1 cellular context compared by ENCODE assay signal in the genomic region with DNA sequence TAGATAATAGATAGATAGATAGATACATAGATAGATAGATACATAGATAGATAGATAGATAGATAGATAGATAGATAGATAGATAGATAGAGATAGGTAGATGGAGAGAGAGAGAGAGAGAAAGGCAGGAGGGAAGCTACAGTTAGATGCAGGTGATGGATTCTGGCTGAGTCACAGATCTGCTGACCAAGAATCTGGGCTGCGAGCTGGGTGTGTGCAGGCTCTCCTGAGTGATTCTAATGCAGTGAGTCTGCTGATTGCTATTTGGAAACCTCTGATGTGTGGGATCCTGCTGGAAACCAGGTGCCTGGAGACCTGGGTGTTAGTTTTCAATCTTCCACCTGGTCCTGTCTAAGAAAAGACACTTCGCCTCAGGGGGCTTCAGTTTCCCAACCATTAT.
TF ChIP-seq lines count a peak whose summit lies in the region.

No MANE protein-coding gene starts in this region.

TF ChIP-seq in A549, 52 proteins besides CTCF, POLR2A, EP300 and RAD21 (continued from another document):
- TF ChIP-seq BCL3 (IDR thresholded peaks at IDR 0.05) (no peak), RNF2 (IDR thresholded peaks at IDR 0.05; ENCODE audit: borderline replicate concordance, low read depth) (no peak), FOSB (CRISPR knock-in tag; IDR thresholded peaks at IDR 0.05) (no peak), FOSL2 (IDR thresholded peaks at IDR 0.05) (no peak), FOSL2 (CRISPR knock-in tag; IDR thresholded peaks at IDR 0.05) (no peak), HOXA7 (CRISPR knock-in tag; IDR thresholded peaks at IDR 0.05) (no peak), JUN (IDR thresholded peaks at IDR 0.05) (no peak), NR3C1 (IDR thresholded peaks at IDR 0.05) (no peak), SREBF2 (IDR thresholded peaks at IDR 0.05) (no peak), KDM1A (IDR thresholded peaks at IDR 0.05; ENCODE audit: low read depth) (no peak), HOXB13 (CRISPR knock-in tag; IDR thresholded peaks at IDR 0.05; ENCODE audit: low read depth) (no peak), CBX8 (IDR thresholded peaks at IDR 0.05) (no peak), NPAS2 (CRISPR knock-in tag; IDR thresholded peaks at IDR 0.05; ENCODE audit: borderline replicate concordance) (no peak), POLR2AphosphoS2 (conservative IDR thresholded peaks at IDR 0.05; ENCODE audit: low read length) (no peak), KDM5A (IDR thresholded peaks at IDR 0.05) (no peak), E2F6 (IDR thresholded peaks at IDR 0.05; ENCODE audit: borderline replicate concordance, low read depth) (no peak)
- TF ChIP-seq, protein P1, sequence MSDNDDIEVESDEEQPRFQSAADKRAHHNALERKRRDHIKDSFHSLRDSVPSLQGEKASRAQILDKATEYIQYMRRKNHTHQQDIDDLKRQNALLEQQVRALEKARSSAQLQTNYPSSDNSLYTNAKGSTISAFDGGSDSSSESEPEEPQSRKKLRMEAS (IDR thresholded peaks at IDR 0.05) = no peak
- TF ChIP-seq, protein P2, sequence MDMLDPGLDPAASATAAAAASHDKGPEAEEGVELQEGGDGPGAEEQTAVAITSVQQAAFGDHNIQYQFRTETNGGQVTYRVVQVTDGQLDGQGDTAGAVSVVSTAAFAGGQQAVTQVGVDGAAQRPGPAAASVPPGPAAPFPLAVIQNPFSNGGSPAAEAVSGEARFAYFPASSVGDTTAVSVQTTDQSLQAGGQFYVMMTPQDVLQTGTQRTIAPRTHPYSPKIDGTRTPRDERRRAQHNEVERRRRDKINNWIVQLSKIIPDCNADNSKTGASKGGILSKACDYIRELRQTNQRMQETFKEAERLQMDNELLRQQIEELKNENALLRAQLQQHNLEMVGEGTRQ (IDR thresholded peaks at IDR 0.05) = no peak
- TF ChIP-seq, protein P3, sequence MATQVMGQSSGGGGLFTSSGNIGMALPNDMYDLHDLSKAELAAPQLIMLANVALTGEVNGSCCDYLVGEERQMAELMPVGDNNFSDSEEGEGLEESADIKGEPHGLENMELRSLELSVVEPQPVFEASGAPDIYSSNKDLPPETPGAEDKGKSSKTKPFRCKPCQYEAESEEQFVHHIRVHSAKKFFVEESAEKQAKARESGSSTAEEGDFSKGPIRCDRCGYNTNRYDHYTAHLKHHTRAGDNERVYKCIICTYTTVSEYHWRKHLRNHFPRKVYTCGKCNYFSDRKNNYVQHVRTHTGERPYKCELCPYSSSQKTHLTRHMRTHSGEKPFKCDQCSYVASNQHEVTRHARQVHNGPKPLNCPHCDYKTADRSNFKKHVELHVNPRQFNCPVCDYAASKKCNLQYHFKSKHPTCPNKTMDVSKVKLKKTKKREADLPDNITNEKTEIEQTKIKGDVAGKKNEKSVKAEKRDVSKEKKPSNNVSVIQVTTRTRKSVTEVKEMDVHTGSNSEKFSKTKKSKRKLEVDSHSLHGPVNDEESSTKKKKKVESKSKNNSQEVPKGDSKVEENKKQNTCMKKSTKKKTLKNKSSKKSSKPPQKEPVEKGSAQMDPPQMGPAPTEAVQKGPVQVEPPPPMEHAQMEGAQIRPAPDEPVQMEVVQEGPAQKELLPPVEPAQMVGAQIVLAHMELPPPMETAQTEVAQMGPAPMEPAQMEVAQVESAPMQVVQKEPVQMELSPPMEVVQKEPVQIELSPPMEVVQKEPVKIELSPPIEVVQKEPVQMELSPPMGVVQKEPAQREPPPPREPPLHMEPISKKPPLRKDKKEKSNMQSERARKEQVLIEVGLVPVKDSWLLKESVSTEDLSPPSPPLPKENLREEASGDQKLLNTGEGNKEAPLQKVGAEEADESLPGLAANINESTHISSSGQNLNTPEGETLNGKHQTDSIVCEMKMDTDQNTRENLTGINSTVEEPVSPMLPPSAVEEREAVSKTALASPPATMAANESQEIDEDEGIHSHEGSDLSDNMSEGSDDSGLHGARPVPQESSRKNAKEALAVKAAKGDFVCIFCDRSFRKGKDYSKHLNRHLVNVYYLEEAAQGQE (IDR thresholded peaks at IDR 0.05) = no peak
TF ChIP-seq in A549: peak in this region for 0.
